Comparison of ENCODE assay signal across 1 cellular context in genomic region chr6:34791164-34791841, GRCh38.
A peak's percentile ranks its signal among the peaks of the same experiment; 100 is the strongest.
TF ChIP-seq lines count a peak whose summit lies in the region.

No MANE protein-coding gene starts in this region.

TF ChIP-seq in HepG2, 621 proteins besides CTCF, POLR2A, EP300 and RAD21 (continued from another document and continues in another):
- TF ChIP-seq ZHX2 (IDR thresholded peaks at IDR 0.05; ENCODE audit: low read depth): no peak
- no peak for TF ChIP-seq ZHX2 (CRISPR knock-in tag; IDR thresholded peaks at IDR 0.05; ENCODE audit: borderline replicate concordance)
- TF ChIP-seq IRF2 (CRISPR knock-in tag; IDR thresholded peaks at IDR 0.05): 0 out of 2 replicates have a peak, but pooled peaks have one; percentile 22
- no peak for TF ChIP-seq PRMT3 (CRISPR knock-in tag; IDR thresholded peaks at IDR 0.05; ENCODE audit: borderline replicate concordance, low read depth)
- no peak for TF ChIP-seq HBP1 (CRISPR knock-in tag; IDR thresholded peaks at IDR 0.05; ENCODE audit: low read depth)
- TF ChIP-seq DMAP1 (CRISPR knock-in tag; IDR thresholded peaks at IDR 0.05): peak; percentile 50; the same call in 1 of the 2 replicates
- no peak for TF ChIP-seq SNAPC4 (CRISPR knock-in tag; IDR thresholded peaks at IDR 0.05)
- TF ChIP-seq ZNF446 (CRISPR knock-in tag; IDR thresholded peaks at IDR 0.05): no peak
- no peak for TF ChIP-seq CENPX (CRISPR knock-in tag; IDR thresholded peaks at IDR 0.05)
- no peak for TF ChIP-seq POGK (CRISPR knock-in tag; conservative IDR thresholded peaks at IDR 0.05)
- no peak for TF ChIP-seq HNF1A (IDR thresholded peaks at IDR 0.05; ENCODE audit: low read depth)
- TF ChIP-seq HNF1A (CRISPR knock-in tag; IDR thresholded peaks at IDR 0.05; ENCODE audit: borderline replicate concordance): no peak
- TF ChIP-seq NCOR1 (IDR thresholded peaks at IDR 0.05; ENCODE audit: borderline replicate concordance, low read length): no peak
- no peak for TF ChIP-seq BATF2 (CRISPR knock-in tag; IDR thresholded peaks at IDR 0.05)
- TF ChIP-seq ZNF460 (CRISPR knock-in tag; IDR thresholded peaks at IDR 0.05; ENCODE audit: borderline replicate concordance): no peak
- no peak for TF ChIP-seq ZNF660 (CRISPR knock-in tag; IDR thresholded peaks at IDR 0.05; ENCODE audit: borderline replicate concordance, low read depth)
- no peak for TF ChIP-seq SNRNP70 (IDR thresholded peaks at IDR 0.05; ENCODE audit: low read depth, low read length)
- TF ChIP-seq ATF6 (CRISPR knock-in tag; conservative IDR thresholded peaks at IDR 0.05): no peak
- 0 out of 2 replicates have a peak, but pooled peaks have one; percentile 27 for TF ChIP-seq CBX5 (CRISPR knock-in tag; IDR thresholded peaks at IDR 0.05; ENCODE audit: borderline replicate concordance)
- no peak for TF ChIP-seq HNRNPUL1 (IDR thresholded peaks at IDR 0.05; ENCODE audit: low read depth, low read length)
- no peak for TF ChIP-seq PCBP1 (IDR thresholded peaks at IDR 0.05; ENCODE audit: borderline replicate concordance, low read depth, low read length)
- TF ChIP-seq HNF4G (IDR thresholded peaks at IDR 0.05; ENCODE audit: borderline replicate concordance, low read depth, low read length): no peak
- TF ChIP-seq HNF4G (CRISPR knock-in tag; IDR thresholded peaks at IDR 0.05; ENCODE audit: borderline replicate concordance, low read depth): no peak
- 0 out of 2 replicates have a peak, but pooled peaks have one; percentile 48 for TF ChIP-seq NFKBIZ (CRISPR knock-in tag; IDR thresholded peaks at IDR 0.05)
- peak; percentile 16; the same call in 1 of the 2 replicates for TF ChIP-seq BCL6 (CRISPR knock-in tag; IDR thresholded peaks at IDR 0.05)
- no peak for TF ChIP-seq HOXA3 (CRISPR knock-in tag; IDR thresholded peaks at IDR 0.05)
- TF ChIP-seq RFX5 (IDR thresholded peaks at IDR 0.05; ENCODE audit: low read depth, low read length): no peak
- no peak for TF ChIP-seq ZFY (CRISPR knock-in tag; IDR thresholded peaks at IDR 0.05)
- peak; percentile 54; the same call in 1 of the 2 replicates for TF ChIP-seq DRAP1 (CRISPR knock-in tag; IDR thresholded peaks at IDR 0.05)
- no peak for TF ChIP-seq ZNF781 (CRISPR knock-in tag; IDR thresholded peaks at IDR 0.05; ENCODE audit: borderline replicate concordance, not compliant biosample characterization)
- 0 out of 2 replicates have a peak, but pooled peaks have one; percentile 8 for TF ChIP-seq TFE3 (CRISPR knock-in tag; IDR thresholded peaks at IDR 0.05)
- TF ChIP-seq TAF15 (IDR thresholded peaks at IDR 0.05; ENCODE audit: low read depth, low read length, poor library complexity, severe bottlenecking): no peak
- no peak for TF ChIP-seq RAD51 (IDR thresholded peaks at IDR 0.05; ENCODE audit: borderline replicate concordance)
